ENCODE assay signal across 8 cellular contexts in genomic region chr16:11669380-11670146, GRCh38. TPM values are rescaled to one million over a fixed set of nuclear protein-coding genes. Genes with fewer than 3 reads are reported as not detected.
DNase-seq lines count a peak whose midpoint lies in the region; ATAC-seq and TF ChIP-seq lines count a peak whose summit lies in the region.

No MANE protein-coding gene starts in this region.

- no peak for TF ChIP-seq CTCF in activated CD8-positive, alpha-beta T cell treated with anti-CD3 and anti-CD28 coated beads for 36 hours (IDR thresholded peaks at IDR 0.05)
- TF ChIP-seq CTCF in heart left ventricle (IDR thresholded peaks at IDR 0.05) = no peak

- peak overlapping the region; percentile 70 to 100 (median 90) for H3K4me3 ChIP-seq in heart left ventricle

- CTCF ChIA-PET in activated CD8-positive, alpha-beta T cell treated with anti-CD3 and anti-CD28 coated beads for 36 hours (lab: Charles Lee) = interaction anchor here (1.1 to 1.5 kb wide), 5 partner anchors 22 to 706 kb away, joined by 3 to 6 read pairs (median 3); no protein-coding TSS in a partner anchor

- peak overlapping the region; percentile 83 to 86 for H3K4me3 Mint-ChIP-seq in activated T-cell treated with anti-CD3 and anti-CD28 coated beads, Interleukin-2, amount 50 U/mL, for 72 hours
- H3K4me3 Mint-ChIP-seq in activated CD8-positive, alpha-beta T cell treated with anti-CD3 and anti-CD28 coated beads for 36 hours = peak overlapping the region; percentile 77

- DNase-seq in activated T-cell treated with anti-CD3 and anti-CD28 coated beads, Interleukin-2, amount 50 U/mL, for 72 hours = no peak
- no peak for DNase-seq in activated T-cell treated with anti-CD3 and anti-CD28 coated beads, Interleukin-2, amount 50 U/mL, for 1 hour
- DNase-seq in activated CD8-positive, alpha-beta T cell treated with anti-CD3 and anti-CD28 coated beads for 36 hours = peak; percentile 18
- DNase-seq in heart left ventricle (peak; percentile 61 to 78 (median 75)), posterior vena cava (ENCODE audit: low spot score) (peak; percentile 90), putamen (ENCODE audit: low spot score) (no peak)

- peak overlapping the region; percentile 47 to 90 (median 84) for H3K27ac ChIP-seq in heart left ventricle

- no peaks in the 10 kb centered on the region for H3K9me3 ChIP-seq in heart left ventricle

- no peak for TF ChIP-seq POLR2A in heart left ventricle (IDR thresholded peaks at IDR 0.05)

- H3K36me3 Mint-ChIP-seq in activated T-cell treated with anti-CD3 and anti-CD28 coated beads, Interleukin-2, amount 50 U/mL, for 72 hours (ENCODE audit: insufficient read depth in 2 of 2) = peaks cover 0 to 1% of the 10 kb centered on the region in 2 donors
- no peaks in the 10 kb centered on the region for H3K36me3 Mint-ChIP-seq in activated CD8-positive, alpha-beta T cell treated with anti-CD3 and anti-CD28 coated beads for 36 hours (ENCODE audit: low read depth)

- intact Hi-C loops in activated CD8-positive, alpha-beta T cell treated with anti-CD3 and anti-CD28 coated beads for 36 hours (cut with micrococcal nuclease) = no loop called here
- intact Hi-C loops in heart left ventricle (cut with DNase I) = loop anchor here in 4 of 10 donors (2.0 to 10.0 kb wide), 4 partner anchors 43 to 125 kb away; partner anchors contain the start of genes TXNDC11 (in 1 of the 4) and ZC3H7A (in 1 of the 4)
- intact Hi-C loops in posterior vena cava (cut with DNase I) = no loop called here

- H3K27ac Mint-ChIP-seq in activated T-cell treated with anti-CD3 and anti-CD28 coated beads, Interleukin-2, amount 50 U/mL, for 72 hours = peak overlapping the region; percentile 57
- H3K27ac Mint-ChIP-seq in activated CD8-positive, alpha-beta T cell treated with anti-CD3 and anti-CD28 coated beads for 36 hours = peak overlapping the region; percentile 92

- no peaks in the 10 kb centered on the region for H3K9me3 Mint-ChIP-seq in activated T-cell treated with anti-CD3 and anti-CD28 coated beads, Interleukin-2, amount 50 U/mL, for 72 hours
- H3K9me3 Mint-ChIP-seq in activated CD8-positive, alpha-beta T cell treated with anti-CD3 and anti-CD28 coated beads for 36 hours = no peaks in the 10 kb centered on the region

- no peaks in the 10 kb centered on the region for H3K27me3 Mint-ChIP-seq in activated T-cell treated with anti-CD3 and anti-CD28 coated beads, Interleukin-2, amount 50 U/mL, for 72 hours (ENCODE audit: low read depth)
- H3K27me3 Mint-ChIP-seq in activated CD8-positive, alpha-beta T cell treated with anti-CD3 and anti-CD28 coated beads for 36 hours = no peaks in the 10 kb centered on the region

- WGBS in heart left ventricle, 4 donors = 20 to 33% (median 27%) methylated on average over 12 to 22 of the region's 22 CpGs

- ATAC-seq in activated T-cell treated with anti-CD3 and anti-CD28 coated beads, Interleukin-2, amount 50 U/mL, for 72 hours (replicated peaks in 1 of 2) = no peak
- no peak for ATAC-seq in activated CD8-positive, alpha-beta T cell treated with anti-CD3 and anti-CD28 coated beads for 36 hours
- ATAC-seq in heart left ventricle (peak; percentile 16 to 47 (median 30)), GM21576 (IDR thresholded peaks at IDR 0.05; ENCODE audit: unreplicated experiment) (no peak), GM19463 (IDR thresholded peaks at IDR 0.05; ENCODE audit: unreplicated experiment) (no peak)

- no peaks in the 10 kb centered on the region for H3K27me3 ChIP-seq in heart left ventricle

- no peaks in the 10 kb centered on the region for H3K36me3 ChIP-seq in heart left ventricle

- peaks cover 65% of the 10 kb centered on the region for H3K4me1 Mint-ChIP-seq in activated T-cell treated with anti-CD3 and anti-CD28 coated beads, Interleukin-2, amount 50 U/mL, for 72 hours (ENCODE audit: low read depth)
- peaks cover 69% of the 10 kb centered on the region for H3K4me1 Mint-ChIP-seq in activated CD8-positive, alpha-beta T cell treated with anti-CD3 and anti-CD28 coated beads for 36 hours (ENCODE audit: low read depth)

- peaks cover 8 to 79% (median 62%) of the 10 kb centered on the region in 12 donors for H3K4me1 ChIP-seq in heart left ventricle

- POLR2A ChIA-PET in activated CD8-positive, alpha-beta T cell treated with anti-CD3 and anti-CD28 coated beads for 36 hours (lab: Charles Lee) = interaction anchor here (0.9 to 1.7 kb wide), 6 partner anchors 10 to 126 kb away, joined by 3 to 7 read pairs (median 4); no protein-coding TSS in a partner anchor

RNA-seq across cellular contexts. Expression of gene SNN, which starts 1.3 kb away (rescaled TPM):
- 10 to 100 TPM; 10.4 to 11.6 TPM for total RNA-seq in activated T-cell treated with anti-CD3 and anti-CD28 coated beads, Interleukin-2, amount 50 U/mL, for 72 hours
- total RNA-seq in activated CD8-positive, alpha-beta T cell treated with anti-CD3 and anti-CD28 coated beads for 36 hours = 1 to 10 TPM; 8.2 to 9.5 TPM
- total RNA-seq in heart left ventricle (10 to 100 TPM; 17.0 to 60.0 (median 36.4) TPM), posterior vena cava (10 to 100 TPM; 17.9 to 19.7 TPM)
- 10 to 100 TPM; 12.5 to 38.4 TPM for polyA plus RNA-seq in heart left ventricle

Comparison
In these comparisons a context has a peak if more than half of its experiments do, and no peak if none do; other contexts are left out.
1. ATAC-seq: peak in heart left ventricle (4 of 4); none in activated T-cell treated with anti-CD3 and anti-CD28 coated beads, Interleukin-2, amount 50 U/mL, for 72 hours (0 of 2), activated CD8-positive, alpha-beta T cell treated with anti-CD3 and anti-CD28 coated beads for 36 hours (single experiment), GM21576 (single experiment) and GM19463 (single experiment).
2. DNase-seq: peak in activated CD8-positive, alpha-beta T cell treated with anti-CD3 and anti-CD28 coated beads for 36 hours (single experiment), heart left ventricle (5 of 5) and posterior vena cava (single experiment); none in activated T-cell treated with anti-CD3 and anti-CD28 coated beads, Interleukin-2, amount 50 U/mL, for 72 hours (0 of 2), activated T-cell treated with anti-CD3 and anti-CD28 coated beads, Interleukin-2, amount 50 U/mL, for 1 hour (single experiment) and putamen (single experiment).